ENCODE assay signal across 8 cellular contexts in the genomic region with DNA sequence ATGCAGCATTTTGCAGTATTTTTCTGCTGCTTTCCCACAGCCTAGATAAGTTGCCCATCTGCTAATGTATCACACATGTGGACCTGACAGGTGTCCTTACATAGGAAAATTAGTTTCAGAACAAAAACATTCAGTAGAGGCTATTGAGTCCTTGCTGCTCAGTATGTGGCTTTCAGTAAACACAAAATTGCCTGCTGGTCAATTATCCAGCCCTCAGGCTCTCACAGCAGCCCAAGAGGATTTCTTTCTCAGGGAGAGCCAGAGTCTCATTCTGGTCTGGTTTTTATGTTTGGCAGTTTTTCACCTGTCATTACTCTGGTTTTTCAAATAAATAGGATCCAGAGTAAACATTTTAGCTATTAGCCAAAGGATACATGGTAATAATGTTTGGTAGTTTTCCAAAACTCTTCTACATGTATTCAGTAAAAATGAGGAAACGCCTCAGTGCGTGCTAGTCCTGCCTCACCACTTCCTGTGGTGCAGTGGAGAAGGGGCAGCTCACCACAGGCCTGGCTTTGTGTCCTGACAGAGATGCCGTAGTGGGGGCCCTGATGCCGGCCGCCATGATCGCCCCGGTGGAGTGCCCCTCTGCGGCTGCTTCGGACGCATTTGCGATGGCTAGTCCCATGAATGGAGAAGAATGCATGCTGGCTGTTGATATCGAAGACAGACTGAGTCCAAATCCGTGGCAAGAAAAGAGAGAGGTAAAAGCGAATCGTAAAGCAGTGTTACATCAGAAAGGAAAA.
DNase-seq lines count a peak whose midpoint lies in the region; ATAC-seq and TF ChIP-seq lines count a peak whose summit lies in the region.
"Not testable (repeated sequence)": the region's sequence is repeated elsewhere in the genome, so short reads cannot be mapped to it uniquely, and the experiment has no call there.

No MANE protein-coding gene starts in this region.

- not testable (repeated sequence) for H3K36me3 ChIP-seq in CD8-positive, alpha-beta memory T cell (ENCODE audit: insufficient read depth, low read length); Loucy (ENCODE audit: insufficient read depth, low read length); left lung

- not testable (repeated sequence) for H3K9me3 Mint-ChIP-seq in CD8-positive, alpha-beta memory T cell

- not testable (repeated sequence) for H4K20me1 ChIP-seq in Loucy (ENCODE audit: insufficient read depth, low read length, poor library complexity, severe bottlenecking)

- not testable (repeated sequence) for TF ChIP-seq CTCF in Loucy (conservative IDR thresholded peaks at IDR 0.05; ENCODE audit: low read length); left lung (IDR thresholded peaks at IDR 0.05)

- H3K9me2 ChIP-seq in Loucy (replicated peaks; ENCODE audit: low read depth, low read length), result not testable (repeated sequence)

- H3F3A ChIP-seq in Loucy (ENCODE audit: low read depth), result not testable (repeated sequence)

- H3K4me2 ChIP-seq in Loucy (ENCODE audit: low read depth, low read length, poor library complexity, severe bottlenecking), result peak overlapping the region; percentile 58

- POLR2A ChIA-PET in CD8-positive, alpha-beta memory T cell (lab: Charles Lee), result not testable (repeated sequence)

- not testable (repeated sequence) for H3K27me3 Mint-ChIP-seq in CD8-positive, alpha-beta memory T cell

- CTCF ChIA-PET in CD8-positive, alpha-beta memory T cell (lab: Charles Lee), result not testable (repeated sequence)

- H3K9ac ChIP-seq in Loucy (ENCODE audit: low read depth, low read length, poor library complexity, severe bottlenecking), result peak overlapping the region; percentile 72

- not testable (repeated sequence) for H3K27me3 ChIP-seq in CD8-positive, alpha-beta memory T cell (ENCODE audit: insufficient read depth, low read length, poor library complexity, severe bottlenecking); Loucy (ENCODE audit: insufficient read depth, low read length, poor library complexity, severe bottlenecking); left lung

- peaks cover 20% of the 10 kb centered on the region for H3K79me2 ChIP-seq in Loucy (ENCODE audit: insufficient read depth, low read length)

- H3K9me3 ChIP-seq in CD8-positive, alpha-beta memory T cell (ENCODE audit: low read length); Loucy (ENCODE audit: insufficient read depth, low read depth, low read length); left lung: not testable (repeated sequence)

- peak overlapping the region; percentile 49 for H3K4me3 ChIP-seq in CD8-positive, alpha-beta memory T cell (ENCODE audit: low read length)
- H3K4me3 ChIP-seq in Loucy (ENCODE audit: low read length, poor library complexity, severe bottlenecking) (peak overlapping the region; percentile 80), left lung (peak overlapping the region in 1 of 2 donors; percentile 3)

- H3K4me1 ChIP-seq in CD8-positive, alpha-beta memory T cell (ENCODE audit: insufficient read depth, low read length); left lung: not testable (repeated sequence)
- H3K4me1 ChIP-seq in Loucy (ENCODE audit: insufficient read depth, low read length, poor library complexity, severe bottlenecking), result peaks cover 12% of the 10 kb centered on the region

- intact Hi-C loops in left lung (cut with DNase I), result not testable (repeated sequence)

- H3K36me3 Mint-ChIP-seq in CD8-positive, alpha-beta memory T cell, result not testable (repeated sequence)

- peak overlapping the region; percentile 43 for H3K27ac ChIP-seq in CD8-positive, alpha-beta memory T cell (ENCODE audit: low read depth, low read length)
- not testable (repeated sequence) for H3K27ac ChIP-seq in left lung

- peak overlapping the region; percentile 88 to 99 (median 96) for H3K4me3 Mint-ChIP-seq in CD8-positive, alpha-beta memory T cell

- H2AFZ ChIP-seq in Loucy (ENCODE audit: low read length), result peak overlapping the region; percentile 89

- ATAC-seq in GM21515 (IDR thresholded peaks at IDR 0.05; ENCODE audit: unreplicated experiment) (peak; percentile 74), left lung (peak; percentile 79)

- peak in 3 of 5 donors; percentile 12 to 72 (median 37) for DNase-seq in CD8-positive, alpha-beta memory T cell
- DNase-seq in NCI-H748 (lab: John Stamatoyannopoulos, UW; ENCODE audit: unreplicated experiment), result peak; percentile 85
- DNase-seq in activated CD4-positive, alpha-beta T cell treated with anti-CD3 and anti-CD28 coated beads for 4 hours, result peak; percentile 8 to 48
- peak; percentile 14 for DNase-seq in astrocyte of the hippocampus (ENCODE audit: low read depth, low spot score)
- DNase-seq in left lung, result peak in 1 of 2 donors; percentile 58
- DNase-seq in stimulated activated CD4-positive, alpha-beta T cell treated with anti-CD3 and anti-CD28 coated beads, Interleukin-4, amount 100 ng/mL, for 24 hours, result peak; percentile 47

- peak overlapping the region; percentile 34 to 96 (median 88) for H3K27ac Mint-ChIP-seq in CD8-positive, alpha-beta memory T cell

- peaks cover 4 to 33% (median 27%) of the 10 kb centered on the region in 3 donors for H3K4me1 Mint-ChIP-seq in CD8-positive, alpha-beta memory T cell
